In the genomic region with DNA sequence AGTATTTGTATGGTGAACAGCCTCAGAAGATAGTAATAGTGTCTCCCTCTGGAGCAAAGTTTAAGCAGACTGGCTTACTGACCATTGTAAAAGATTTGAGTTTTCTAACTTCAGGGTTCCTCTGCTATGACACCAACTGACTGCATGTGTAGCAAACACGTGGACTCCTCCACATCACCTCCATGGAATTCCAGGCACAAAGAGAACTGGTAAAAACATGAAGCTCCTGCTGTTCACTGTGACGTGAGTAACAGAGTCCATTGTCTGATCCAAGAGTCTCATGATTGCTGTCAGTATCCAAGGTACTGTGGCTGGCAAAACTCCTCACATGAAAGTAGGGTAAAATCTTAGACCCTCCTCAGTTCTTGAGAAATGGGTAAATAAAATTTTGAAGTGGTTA, we compare ENCODE assay signal across 20 cellular contexts.
DNase-seq lines count a peak whose midpoint lies in the region; ATAC-seq, FAIRE-seq and TF ChIP-seq lines count a peak whose summit lies in the region.
"Had no signal": no experiment of that assay in that cellular context is flagged by ENCODE, and none has a peak within 500 bp of the region (broad histone marks: within the 10 kb centered on the region; RNA-seq: fewer than 3 reads in every experiment).

No MANE protein-coding gene starts in this region.

- no peak for ATAC-seq in GM21360 (IDR thresholded peaks at IDR 0.05; ENCODE audit: unreplicated experiment)
- ATAC-seq: activated CD8-positive, alpha-beta T cell treated with anti-CD3 and anti-CD28 coated beads, Interleukin-2, amount 10 ng/mL, durations not matched to agents 7 days and 5 days; natural killer cell; WTC11 had no signal

- H3K27me3 ChIP-seq in bronchial epithelial cell (ENCODE audit: control insufficient read depth, insufficient read depth, low read length) = no peaks in the 10 kb centered on the region

- FAIRE-seq in bronchial epithelial cell (lab: Jason Lieb, UNC) (no peak), frontal cortex (lab: Jason Lieb, UNC) (no peak)
- FAIRE-seq: urothelium cell line had no signal

- H3K27ac Mint-ChIP-seq in osteocyte (ENCODE audit: unreplicated experiment) = no peak overlapping the region
- H3K27ac Mint-ChIP-seq: activated CD8-positive, alpha-beta T cell treated with anti-CD3 and anti-CD28 coated beads, Interleukin-2, amount 10 ng/mL, durations not matched to agents 7 days and 5 days; activated naive CD8-positive, alpha-beta T cell; B cell; natural killer cell; T-helper 1 cell treated with Interleukin-12 subunit alpha and Interleukin-12 subunit beta and Interleukin-4 antibody, amounts not matched to agents 30 μg/mL and 1 μg/mL, for 36 hours; WTC11 had no signal

- H3K4me3 ChIP-seq in bronchial epithelial cell (ENCODE audit: low read depth, low read length) = no peak overlapping the region

- H3K36me3 ChIP-seq in bronchial epithelial cell (ENCODE audit: control insufficient read depth, insufficient read depth, low read length) = no peaks in the 10 kb centered on the region

- DNase-seq in AG20443 (ENCODE audit: low spot score) (peak; percentile 50), M059J (ENCODE audit: low read depth) (peak; percentile 73), bronchial epithelial cell (ENCODE audit: low read depth) (peak; percentile 82), kidney glomerular epithelial cell (lab: John Stamatoyannopoulos, UW) (peak; percentile 16), osteocyte (ENCODE audit: extremely low spot score, unreplicated experiment) (no peak), NCI-H1417 treated with DMSO at 0.1 percent for 48 hours (lab: John Stamatoyannopoulos, UW) (no peak), frontal cortex (ENCODE audit: low spot score in 2 of 2) (no peak)
- DNase-seq: activated CD8-positive, alpha-beta T cell treated with anti-CD3 and anti-CD28 coated beads, Interleukin-2, amount 10 ng/mL, durations not matched to agents 7 days and 5 days; activated T-cell treated with anti-CD3 and anti-CD28 coated beads, Interleukin-2, amount 50 U/mL, for 48 hours; Calu3; natural killer cell; NCI-H187; Right ventricle myocardium superior; stimulated activated CD4-positive, alpha-beta T cell treated with anti-CD3 and anti-CD28 coated beads, Interleukin-4, amount 100 ng/mL, for 1 hour had no signal

- TF ChIP-seq CTCF in bronchial epithelial cell (IDR thresholded peaks at IDR 0.05; ENCODE audit: insufficient read depth, low read length, severe bottlenecking) (no peak), osteocyte (IDR thresholded peaks at IDR 0.05) (no peak)

- peaks cover 14% of the 10 kb centered on the region for H3K4me1 Mint-ChIP-seq in osteocyte (ENCODE audit: unreplicated experiment)
- H3K4me1 Mint-ChIP-seq: B cell, natural killer cell had no signal

- no peaks in the 10 kb centered on the region for H3K27me3 Mint-ChIP-seq in osteocyte (ENCODE audit: unreplicated experiment)
- H3K27me3 Mint-ChIP-seq: activated naive CD8-positive, alpha-beta T cell had no signal

- H3K4me3 Mint-ChIP-seq in osteocyte (ENCODE audit: unreplicated experiment) = no peak overlapping the region
- H3K4me3 Mint-ChIP-seq: activated CD8-positive, alpha-beta T cell treated with anti-CD3 and anti-CD28 coated beads, Interleukin-2, amount 10 ng/mL, durations not matched to agents 7 days and 5 days; activated naive CD8-positive, alpha-beta T cell; B cell; natural killer cell; T-helper 1 cell treated with Interleukin-12 subunit alpha and Interleukin-12 subunit beta and Interleukin-4 antibody, amounts not matched to agents 30 μg/mL and 1 μg/mL, for 36 hours; WTC11 had no signal

- H3K9me3 Mint-ChIP-seq in osteocyte (ENCODE audit: unreplicated experiment) = peaks cover 20% of the 10 kb centered on the region
- H3K9me3 Mint-ChIP-seq: natural killer cell; T-helper 1 cell treated with Interleukin-12 subunit alpha and Interleukin-12 subunit beta and Interleukin-4 antibody, amounts not matched to agents 30 μg/mL and 1 μg/mL, for 36 hours had no signal

- no peaks in the 10 kb centered on the region for H3K36me3 Mint-ChIP-seq in osteocyte (ENCODE audit: unreplicated experiment)
- H3K36me3 Mint-ChIP-seq: activated naive CD8-positive, alpha-beta T cell; natural killer cell; WTC11 had no signal

Comparison
In these comparisons a context has a peak if more than half of its experiments do, and no peak if none do; other contexts are left out.
1. DNase-seq: peak in AG20443 (single experiment), M059J (single experiment), bronchial epithelial cell (single experiment) and kidney glomerular epithelial cell (single experiment); none in osteocyte (single experiment), NCI-H1417 treated with DMSO at 0.1 percent for 48 hours (single experiment) and frontal cortex (0 of 2).